ENCODE assay signal across 2 cellular contexts in genomic region chr5:56207537-56207936, GRCh38.
TF ChIP-seq lines count a peak whose summit lies in the region.

No MANE protein-coding gene starts in this region.

TF ChIP-seq in A549, 52 proteins besides CTCF, POLR2A, EP300 and RAD21:
- TF ChIP-seq CHD2 (IDR thresholded peaks at IDR 0.05; ENCODE audit: low read length, partially characterized antibody) (no peak), SREBF2 (IDR thresholded peaks at IDR 0.05) (no peak), CEBPB (IDR thresholded peaks at IDR 0.05) (no peak), BCL3 (IDR thresholded peaks at IDR 0.05) (no peak), HOXB13 (CRISPR knock-in tag; IDR thresholded peaks at IDR 0.05; ENCODE audit: low read depth) (no peak), MAZ (IDR thresholded peaks at IDR 0.05; ENCODE audit: borderline replicate concordance, low read depth, low read length) (no peak), NPAS2 (CRISPR knock-in tag; IDR thresholded peaks at IDR 0.05; ENCODE audit: borderline replicate concordance) (no peak), SMC3 (IDR thresholded peaks at IDR 0.05) (no peak), FOXS1 (CRISPR knock-in tag; IDR thresholded peaks at IDR 0.05) (no peak), RARB (CRISPR knock-in tag; IDR thresholded peaks at IDR 0.05) (no peak), ZNF302 (CRISPR knock-in tag; IDR thresholded peaks at IDR 0.05) (no peak), ZC3H11A (IDR thresholded peaks at IDR 0.05) (no peak), CBX8 (IDR thresholded peaks at IDR 0.05) (no peak), HEYL (CRISPR knock-in tag; IDR thresholded peaks at IDR 0.05) (no peak), JUNB (IDR thresholded peaks at IDR 0.05) (no peak), MYC (IDR thresholded peaks at IDR 0.05; ENCODE audit: borderline replicate concordance, low read length) (no peak), KDM1A (IDR thresholded peaks at IDR 0.05; ENCODE audit: low read depth) (no peak), E2F6 (IDR thresholded peaks at IDR 0.05; ENCODE audit: borderline replicate concordance, low read depth) (no peak)
- TF ChIP-seq, protein P1, sequence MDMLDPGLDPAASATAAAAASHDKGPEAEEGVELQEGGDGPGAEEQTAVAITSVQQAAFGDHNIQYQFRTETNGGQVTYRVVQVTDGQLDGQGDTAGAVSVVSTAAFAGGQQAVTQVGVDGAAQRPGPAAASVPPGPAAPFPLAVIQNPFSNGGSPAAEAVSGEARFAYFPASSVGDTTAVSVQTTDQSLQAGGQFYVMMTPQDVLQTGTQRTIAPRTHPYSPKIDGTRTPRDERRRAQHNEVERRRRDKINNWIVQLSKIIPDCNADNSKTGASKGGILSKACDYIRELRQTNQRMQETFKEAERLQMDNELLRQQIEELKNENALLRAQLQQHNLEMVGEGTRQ (IDR thresholded peaks at IDR 0.05): no peak

TF ChIP-seq in IMR-90, 13 proteins besides CTCF, POLR2A, EP300 and RAD21:
- 0 out of 2 replicates have a peak, but pooled peaks have one; percentile 9 for TF ChIP-seq MAFK (IDR thresholded peaks at IDR 0.05; ENCODE audit: low read depth, low read length)
- no peak for TF ChIP-seq SMC3 (IDR thresholded peaks at IDR 0.05; ENCODE audit: low read depth, low read length)
- TF ChIP-seq, protein P2, sequence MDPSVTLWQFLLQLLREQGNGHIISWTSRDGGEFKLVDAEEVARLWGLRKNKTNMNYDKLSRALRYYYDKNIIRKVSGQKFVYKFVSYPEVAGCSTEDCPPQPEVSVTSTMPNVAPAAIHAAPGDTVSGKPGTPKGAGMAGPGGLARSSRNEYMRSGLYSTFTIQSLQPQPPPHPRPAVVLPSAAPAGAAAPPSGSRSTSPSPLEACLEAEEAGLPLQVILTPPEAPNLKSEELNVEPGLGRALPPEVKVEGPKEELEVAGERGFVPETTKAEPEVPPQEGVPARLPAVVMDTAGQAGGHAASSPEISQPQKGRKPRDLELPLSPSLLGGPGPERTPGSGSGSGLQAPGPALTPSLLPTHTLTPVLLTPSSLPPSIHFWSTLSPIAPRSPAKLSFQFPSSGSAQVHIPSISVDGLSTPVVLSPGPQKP (IDR thresholded peaks at IDR 0.05; ENCODE audit: borderline replicate concordance, low read depth, low read length): no peak
- peak; percentile 65 for TF ChIP-seq FOS (IDR thresholded peaks at IDR 0.05; ENCODE audit: low read depth, low read length)
- TF ChIP-seq MAZ (IDR thresholded peaks at IDR 0.05; ENCODE audit: borderline replicate concordance, low read depth, low read length): no peak
- TF ChIP-seq RFX5 (IDR thresholded peaks at IDR 0.05; ENCODE audit: low read depth, low read length): no peak
- no peak for TF ChIP-seq MXI1 (IDR thresholded peaks at IDR 0.05; ENCODE audit: borderline replicate concordance, low read depth, low read length)
- TF ChIP-seq CEBPB (IDR thresholded peaks at IDR 0.05; ENCODE audit: low read depth, low read length): no peak
- TF ChIP-seq BHLHE40 (IDR thresholded peaks at IDR 0.05; ENCODE audit: low read depth, low read length): no peak
TF ChIP-seq in IMR-90: peak in this region for 2.
